Comparison of ENCODE assay signal across 8 cellular contexts in genomic region chr17:72985882-72986720, GRCh38.
DNase-seq lines count a peak whose midpoint lies in the region; ATAC-seq and TF ChIP-seq lines count a peak whose summit lies in the region.

No MANE protein-coding gene starts in this region.

- no peaks in the 10 kb centered on the region for H3K9me3 Mint-ChIP-seq in CD4-positive, alpha-beta T cell
- no peaks in the 10 kb centered on the region for H3K9me3 Mint-ChIP-seq in activated T-cell treated with anti-CD3 and anti-CD28 coated beads, Interleukin-2, amount 50 U/mL, for 24 hours
- no peaks in the 10 kb centered on the region for H3K9me3 Mint-ChIP-seq in natural killer cell treated with Interleukin-12 subunit alpha and Interleukin-12 subunit beta and Interleukin-15 and Interleukin-18, amount 100 ng/mL, for 72 hours

- H3K4me3 ChIP-seq in HL-60 (replicated peaks; ENCODE audit: insufficient read depth, low read length) (no peak overlapping the region), NT2/D1 (ENCODE audit: insufficient read length, low read depth) (no peak overlapping the region), fibroblast of mammary gland (ENCODE audit: control insufficient read depth, low read depth, low read length) (no peak overlapping the region), tibial nerve (no peak overlapping the region)

- TF ChIP-seq EP300 in tibial nerve (IDR thresholded peaks at IDR 0.05): no peak

- peak; percentile 41 for ATAC-seq in CD4-positive, alpha-beta T cell (ENCODE audit: poor library complexity)
- ATAC-seq in GM19351 (IDR thresholded peaks at IDR 0.05; ENCODE audit: unreplicated experiment): peak; percentile 96
- ATAC-seq in natural killer cell treated with Interleukin-12 subunit alpha and Interleukin-12 subunit beta and Interleukin-15 and Interleukin-18, amount 100 ng/mL, for 72 hours: peak; percentile 59 to 71

- no peaks in the 10 kb centered on the region for H3K9me3 ChIP-seq in CD4-positive, alpha-beta T cell (ENCODE audit: control insufficient read depth, low read length)
- peaks cover 11% of the 10 kb centered on the region; the same call in 1 of the 2 replicates for H3K9me3 ChIP-seq in NT2/D1 (ENCODE audit: insufficient read depth, low read length)
- H3K9me3 ChIP-seq in tibial nerve: no peaks in the 10 kb centered on the region

- intact Hi-C loops in CD4-positive, alpha-beta T cell (cut with DNase I, micrococcal nuclease): loop anchor here (5.0 kb wide), 2 partner anchors 171 to 259 kb away; no protein-coding TSS in a partner anchor

- CTCF ChIA-PET in CD4-positive, alpha-beta T cell (lab: Charles Lee): interaction anchor here (0.6 to 1.1 kb wide), 5 partner anchors 16 to 1841 kb away, joined by 3 to 4 read pairs (median 3); no protein-coding TSS in a partner anchor

- H3K27ac ChIP-seq in CD4-positive, alpha-beta T cell (ENCODE audit: low read depth, low read length): no peak overlapping the region
- H3K27ac ChIP-seq in HL-60 (replicated peaks): no peak overlapping the region
- H3K27ac ChIP-seq in tibial nerve: no peak overlapping the region

- TF ChIP-seq CTCF in CD4-positive, alpha-beta T cell (IDR thresholded peaks at IDR 0.05): peak; percentile 78
- peak; percentile 78 for TF ChIP-seq CTCF in HL-60 (IDR thresholded peaks at IDR 0.05; ENCODE audit: insufficient read depth, low read length)
- TF ChIP-seq CTCF in fibroblast of mammary gland (conservative IDR thresholded peaks at IDR 0.05; ENCODE audit: control insufficient read depth, insufficient read depth, low read depth, low read length): peak; percentile 98
- peak; percentile 52 to 83 (median 76) for TF ChIP-seq CTCF in tibial nerve (IDR thresholded peaks at IDR 0.05)

- no peak for TF ChIP-seq POLR2A in tibial nerve (IDR thresholded peaks at IDR 0.05)

- H3K36me3 ChIP-seq in NT2/D1 (ENCODE audit: insufficient read depth, insufficient read length, low read length) (no peaks in the 10 kb centered on the region), tibial nerve (no peaks in the 10 kb centered on the region)

- WGBS in tibial nerve, 2 donors: 54 to 55% methylated on average over 11 of the region's 11 CpGs

- no peak overlapping the region for H3K27ac Mint-ChIP-seq in CD4-positive, alpha-beta T cell
- no peak overlapping the region for H3K27ac Mint-ChIP-seq in activated T-cell treated with anti-CD3 and anti-CD28 coated beads, Interleukin-2, amount 50 U/mL, for 24 hours
- no peak overlapping the region for H3K27ac Mint-ChIP-seq in natural killer cell treated with Interleukin-12 subunit alpha and Interleukin-12 subunit beta and Interleukin-15 and Interleukin-18, amount 100 ng/mL, for 72 hours

- DNase-seq in CD4-positive, alpha-beta T cell: peak; percentile 7 to 39 (median 23)
- DNase-seq in HL-60 (ENCODE audit: low read depth in 1 of 2, low spot score in 1 of 2) (peak; percentile 43 to 89), NT2/D1 (ENCODE audit: low read depth, low spot score) (peak; percentile 56), fibroblast of mammary gland (ENCODE audit: low read depth) (peak; percentile 81), tibial nerve (ENCODE audit: low spot score in 2 of 2) (peak; percentile 37 to 71)
- DNase-seq in activated T-cell treated with anti-CD3 and anti-CD28 coated beads, Interleukin-2, amount 50 U/mL, for 24 hours: peak; percentile 51
- no peak for DNase-seq in natural killer cell treated with Interleukin-12 subunit alpha and Interleukin-12 subunit beta and Interleukin-15 and Interleukin-18, amount 100 ng/mL, for 72 hours (ENCODE audit: low spot score)

- no peaks in the 10 kb centered on the region for H3K27me3 Mint-ChIP-seq in CD4-positive, alpha-beta T cell
- H3K27me3 Mint-ChIP-seq in activated T-cell treated with anti-CD3 and anti-CD28 coated beads, Interleukin-2, amount 50 U/mL, for 24 hours: no peaks in the 10 kb centered on the region
- no peaks in the 10 kb centered on the region for H3K27me3 Mint-ChIP-seq in natural killer cell treated with Interleukin-12 subunit alpha and Interleukin-12 subunit beta and Interleukin-15 and Interleukin-18, amount 100 ng/mL, for 72 hours

- H3K9ac ChIP-seq in NT2/D1 (ENCODE audit: insufficient read length, low read depth): no peak overlapping the region

- POLR2A ChIA-PET in CD4-positive, alpha-beta T cell (lab: Charles Lee): interaction anchor here (0.6 to 0.8 kb wide), 2 partner anchors 259 to 386 kb away, joined by 3 read pairs; no protein-coding TSS in a partner anchor

- H3K36me3 Mint-ChIP-seq in CD4-positive, alpha-beta T cell (ENCODE audit: low read depth): no peaks in the 10 kb centered on the region
- H3K36me3 Mint-ChIP-seq in activated T-cell treated with anti-CD3 and anti-CD28 coated beads, Interleukin-2, amount 50 U/mL, for 24 hours (ENCODE audit: low read depth): no peaks in the 10 kb centered on the region
- no peaks in the 10 kb centered on the region for H3K36me3 Mint-ChIP-seq in natural killer cell treated with Interleukin-12 subunit alpha and Interleukin-12 subunit beta and Interleukin-15 and Interleukin-18, amount 100 ng/mL, for 72 hours

- H3K4me1 ChIP-seq in NT2/D1 (ENCODE audit: insufficient read depth, insufficient read length) (peaks cover 5% of the 10 kb centered on the region), tibial nerve (peaks cover 0 to 4% (median 0%) of the 10 kb centered on the region in 4 donors)

- H3K4me1 Mint-ChIP-seq in CD4-positive, alpha-beta T cell (ENCODE audit: low read depth): peaks cover 6% of the 10 kb centered on the region
- H3K4me1 Mint-ChIP-seq in activated T-cell treated with anti-CD3 and anti-CD28 coated beads, Interleukin-2, amount 50 U/mL, for 24 hours (ENCODE audit: low read depth): peaks cover 6% of the 10 kb centered on the region
- H3K4me1 Mint-ChIP-seq in natural killer cell treated with Interleukin-12 subunit alpha and Interleukin-12 subunit beta and Interleukin-15 and Interleukin-18, amount 100 ng/mL, for 72 hours (ENCODE audit: low read depth in 2 of 2): peaks cover 3 to 5% of the 10 kb centered on the region in 2 donors

- no peaks in the 10 kb centered on the region for H3K27me3 ChIP-seq in CD4-positive, alpha-beta T cell (ENCODE audit: control insufficient read depth, insufficient read depth, low read length)
- H3K27me3 ChIP-seq in HL-60 (ENCODE audit: insufficient read depth, poor library complexity, severe bottlenecking) (no peaks in the 10 kb centered on the region), NT2/D1 (ENCODE audit: insufficient read depth, insufficient read length) (no peaks in the 10 kb centered on the region), tibial nerve (no peaks in the 10 kb centered on the region)

- H3K4me3 Mint-ChIP-seq in CD4-positive, alpha-beta T cell: no peak overlapping the region
- no peak overlapping the region for H3K4me3 Mint-ChIP-seq in activated T-cell treated with anti-CD3 and anti-CD28 coated beads, Interleukin-2, amount 50 U/mL, for 24 hours
- H3K4me3 Mint-ChIP-seq in natural killer cell treated with Interleukin-12 subunit alpha and Interleukin-12 subunit beta and Interleukin-15 and Interleukin-18, amount 100 ng/mL, for 72 hours: no peak overlapping the region

Comparison
In these comparisons a context has a peak if more than half of its experiments do, and no peak if none do; other contexts are left out.
1. ATAC-seq: peak in every context shown above with its lines; median percentile 96 in GM19351; 65 in natural killer cell treated with Interleukin-12 subunit alpha and Interleukin-12 subunit beta and Interleukin-15 and Interleukin-18, amount 100 ng/mL, for 72 hours; 41 in CD4-positive, alpha-beta T cell.